ENCODE assay signal across 15 cellular contexts in genomic region chr4:3436048-3436797, GRCh38. TPM values are rescaled to one million over a fixed set of nuclear protein-coding genes. Genes with fewer than 3 reads are reported as not detected.
DNase-seq lines count a peak whose midpoint lies in the region; ATAC-seq and TF ChIP-seq lines count a peak whose summit lies in the region.
"Had no signal": no experiment of that assay in that cellular context is flagged by ENCODE, and none has a peak within 500 bp of the region (broad histone marks: within the 10 kb centered on the region; RNA-seq: fewer than 3 reads in every experiment).

No MANE protein-coding gene starts in this region.

- peaks cover 38 to 80% (median 69%) of the 10 kb centered on the region in 10 experiments for H3K4me1 ChIP-seq in BLaER1 treated with 17β-estradiol and CSF1 and Interleukin-3, amounts not matched to agents 10 nM and 100 nM
- H3K4me1 ChIP-seq in trophoblast cell (ENCODE audit: control insufficient read depth in 1 of 2, insufficient read depth in 2 of 2, low read length in 2 of 2): no peaks in the 10 kb centered on the region

- H3K4me2 ChIP-seq in BLaER1 treated with 17β-estradiol and CSF1 and Interleukin-3, amounts not matched to agents 10 nM and 100 nM: peak overlapping the region; percentile 54 to 86 (median 73)
- no peak overlapping the region for H3K4me2 ChIP-seq in trophoblast cell (ENCODE audit: low read length)
- H3K4me2 ChIP-seq: neural progenitor cell had no signal

- no peaks in the 10 kb centered on the region for H3K79me2 ChIP-seq in trophoblast cell (ENCODE audit: control insufficient read depth, insufficient read depth, low read length, poor library complexity)

- no CpG with 5 or more reads among the region's 22 CpGs for WGBS in trophoblast cell (ENCODE audit: extremely low coverage, insufficient coverage, insufficient read length)

- H4K20me1 ChIP-seq in BLaER1 treated with 17β-estradiol and CSF1 and Interleukin-3, amounts not matched to agents 10 nM and 100 nM: peaks cover 0 to 68% (median 20%) of the 10 kb centered on the region in 11 experiments; a peak in 10 of 22 replicates

- H3K9ac ChIP-seq in BLaER1 treated with 17β-estradiol and CSF1 and Interleukin-3, amounts not matched to agents 10 nM and 100 nM: peak overlapping the region in 10 of 11 experiments; percentile 41 to 65 (median 47); a peak in 19 of 22 replicates
- H3K9ac ChIP-seq in trophoblast cell (ENCODE audit: low read length): no peak overlapping the region
- H3K9ac ChIP-seq: neural progenitor cell had no signal

- ATAC-seq in HG02981 (IDR thresholded peaks at IDR 0.05; ENCODE audit: unreplicated experiment): no peak

- H2BK5ac ChIP-seq in trophoblast cell (ENCODE audit: low read depth, low read length, poor library complexity): no peak overlapping the region

- no peak overlapping the region for H2AK5ac ChIP-seq in trophoblast cell (ENCODE audit: low read length)

- H3K36me3 ChIP-seq in BLaER1 treated with 17β-estradiol and CSF1 and Interleukin-3, amounts not matched to agents 10 nM and 100 nM: peaks cover 0 to 32% (median 23%) of the 10 kb centered on the region in 11 experiments; a peak in 19 of 22 replicates
- peaks cover 5 to 7% of the 10 kb centered on the region in 2 experiments for H3K36me3 ChIP-seq in trophoblast cell (ENCODE audit: control insufficient read depth in 1 of 2, insufficient read depth in 2 of 2, low read length in 2 of 2)
- H3K36me3 ChIP-seq: neural progenitor cell had no signal

- H4K91ac ChIP-seq in trophoblast cell (ENCODE audit: low read depth, low read length): peak overlapping the region; percentile 45

- no peak overlapping the region for H3K4me3 ChIP-seq in BLaER1 treated with 17β-estradiol and CSF1 and Interleukin-3, amounts not matched to agents 10 nM and 100 nM
- H3K4me3 ChIP-seq in epithelial cell of esophagus (ENCODE audit: low read length) (no peak overlapping the region), trophoblast cell (ENCODE audit: low read depth, low read length) (no peak overlapping the region)
- H3K4me3 ChIP-seq: lung, neural progenitor cell, right lobe of liver, upper lobe of left lung had no signal

- no peaks in the 10 kb centered on the region for H3K27me3 ChIP-seq in BLaER1 treated with 17β-estradiol and CSF1 and Interleukin-3, amounts not matched to agents 10 nM and 100 nM
- no peaks in the 10 kb centered on the region for H3K27me3 ChIP-seq in trophoblast cell (ENCODE audit: insufficient read depth, low read length)
- H3K27me3 ChIP-seq: neural progenitor cell, right lobe of liver, upper lobe of left lung had no signal

- DNase-seq in LoVo (ENCODE audit: low spot score) (peak; percentile 35), epithelial cell of esophagus (ENCODE audit: low read depth) (peak; percentile 32), trophoblast cell (no peak), COLO829 (ENCODE audit: low spot score) (no peak), 8988T (no peak)
- DNase-seq: CD4-positive, alpha-beta memory T cell; NCI-H1092 treated with DMSO at 0.1 percent for 48 hours; stimulated activated CD4-positive, alpha-beta T cell treated with anti-CD3 and anti-CD28 coated beads, Interleukin-4, amount 100 ng/mL, for 4 hours had no signal

- no peak overlapping the region for H2BK12ac ChIP-seq in trophoblast cell (ENCODE audit: low read length)

- no peak overlapping the region for H3K18ac ChIP-seq in trophoblast cell (ENCODE audit: low read length)

- no peak overlapping the region for H2AFZ ChIP-seq in trophoblast cell (ENCODE audit: insufficient read depth, low read length, poor library complexity)
- H2AFZ ChIP-seq: neural progenitor cell had no signal

- TF ChIP-seq CTCF in epithelial cell of esophagus (IDR thresholded peaks at IDR 0.05; ENCODE audit: insufficient read depth, low read depth, low read length, missing control alignments): no peak

- no peak overlapping the region for H4K8ac ChIP-seq in trophoblast cell (ENCODE audit: low read depth, low read length)

- no peak overlapping the region for H3K4ac ChIP-seq in trophoblast cell (ENCODE audit: low read depth, low read length)

- H3K79me1 ChIP-seq in trophoblast cell (ENCODE audit: low read length): no peaks in the 10 kb centered on the region

- H3K9me3 ChIP-seq in BLaER1 treated with 17β-estradiol and CSF1 and Interleukin-3, amounts not matched to agents 10 nM and 100 nM (replicated peaks in 1 of 11): no peaks in the 10 kb centered on the region
- H3K9me3 ChIP-seq in trophoblast cell (ENCODE audit: insufficient read depth, low read depth, low read length): no peaks in the 10 kb centered on the region
- H3K9me3 ChIP-seq: right lobe of liver, upper lobe of left lung had no signal

- H3K14ac ChIP-seq in trophoblast cell (ENCODE audit: low read length): no peak overlapping the region

- no peak overlapping the region for H3K23ac ChIP-seq in trophoblast cell (ENCODE audit: low read length)

- H3K27ac ChIP-seq in BLaER1 treated with 17β-estradiol and CSF1 and Interleukin-3, amounts not matched to agents 10 nM and 100 nM: peak overlapping the region in 10 of 11 experiments; percentile 37 to 69 (median 57); a peak in 19 of 22 replicates
- H3K27ac ChIP-seq in trophoblast cell (ENCODE audit: low read depth, low read length): no peak overlapping the region
- H3K27ac ChIP-seq: neural progenitor cell, right lobe of liver had no signal

- H2BK120ac ChIP-seq in trophoblast cell (ENCODE audit: insufficient read depth, low read length, poor library complexity): peak overlapping the region; percentile 1

- no peak overlapping the region for H4K12ac ChIP-seq in trophoblast cell (ENCODE audit: low read depth, low read length)

RNA-seq across cellular contexts. Expression of gene HGFAC, which starts 5.5 kb away (rescaled TPM):
- 0.40 and 0.51 TPM in 2 replicates for polyA plus RNA-seq in trophoblast cell (2013)
- polyA plus RNA-seq: CD4-positive, alpha-beta memory T cell; IgD-negative memory B cell had no signal

RNA-seq across cellular contexts. Expression of gene DOK7, which starts 26.9 kb away (rescaled TPM):
- polyA plus RNA-seq in trophoblast cell (2013): 0.33 and 0.49 TPM in 2 replicates

Comparison
In these comparisons a context has a peak if more than half of its experiments do, and no peak if none do; other contexts are left out.
1. DNase-seq: peak in LoVo (single experiment) and epithelial cell of esophagus (single experiment); none in trophoblast cell (0 of 2), COLO829 (single experiment) and 8988T (single experiment).